Comparison of ENCODE assay signal across 9 cellular contexts in the genomic region with DNA sequence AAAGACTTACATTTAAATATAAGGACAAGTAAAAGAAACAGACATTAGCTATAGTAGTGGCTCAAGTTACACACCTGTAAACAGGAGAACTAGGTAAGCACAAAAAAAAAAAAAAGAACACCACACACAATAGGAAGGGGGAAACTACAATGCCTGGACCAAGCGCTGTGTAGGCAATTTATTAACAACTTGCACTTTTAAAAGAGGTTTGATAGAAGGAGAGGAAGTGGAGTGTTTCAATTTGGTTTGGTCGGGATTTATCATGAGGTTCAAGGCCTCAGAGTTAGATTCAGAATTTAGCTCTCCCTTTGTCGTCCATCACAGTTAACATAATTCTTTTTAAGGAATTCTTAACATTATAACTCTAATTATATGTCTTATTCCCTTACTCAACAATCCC. TPM values are rescaled to one million over a fixed set of nuclear protein-coding genes. Genes with fewer than 3 reads are reported as not detected.
DNase-seq lines count a peak whose midpoint lies in the region; ATAC-seq and TF ChIP-seq lines count a peak whose summit lies in the region.
"Had no signal": no experiment of that assay in that cellular context is flagged by ENCODE, and none has a peak within 500 bp of the region (broad histone marks: within the 10 kb centered on the region; RNA-seq: fewer than 3 reads in every experiment).

No MANE protein-coding gene starts in this region.

- peak overlapping the region; percentile 83 for H3K27ac ChIP-seq in left ventricle myocardium inferior (replicated peaks)
- H3K27ac ChIP-seq in left lung: peak overlapping the region; percentile 45 to 81
- H3K27ac ChIP-seq in upper lobe of right lung: peak overlapping the region; percentile 83

- peaks cover 10% of the 10 kb centered on the region for H3K4me1 Mint-ChIP-seq in activated T-helper 17 cell treated with anti-CD3 and anti-CD28 coated beads, Interleukin-2, amount 50 U/mL, for 72 hours

- TF ChIP-seq CTCF in left ventricle myocardium inferior (IDR thresholded peaks at IDR 0.05; ENCODE audit: borderline replicate concordance): no peak
- no peak for TF ChIP-seq CTCF in left lung (IDR thresholded peaks at IDR 0.05)
- no peak for TF ChIP-seq CTCF in upper lobe of right lung (IDR thresholded peaks at IDR 0.05)

- no peaks in the 10 kb centered on the region for H3K27me3 Mint-ChIP-seq in activated T-helper 17 cell treated with anti-CD3 and anti-CD28 coated beads, Interleukin-2, amount 50 U/mL, for 72 hours

- DNase-seq in left ventricle myocardium inferior: no peak
- DNase-seq in Right ventricle myocardium inferior (ENCODE audit: missing footprints): no peak
- no peak for DNase-seq in left lung
- no peak for DNase-seq in upper lobe of right lung
- DNase-seq in amniotic stem cell (lab: John Stamatoyannopoulos, UW): no peak
- no peak for DNase-seq in nucleus accumbens (lab: John Stamatoyannopoulos, UW)

- H3K9me3 ChIP-seq in left ventricle myocardium inferior (replicated peaks): no peaks in the 10 kb centered on the region
- H3K9me3 ChIP-seq in left lung: no peaks in the 10 kb centered on the region
- no peaks in the 10 kb centered on the region for H3K9me3 ChIP-seq in upper lobe of right lung

- H3K9me3 Mint-ChIP-seq in activated T-helper 17 cell treated with anti-CD3 and anti-CD28 coated beads, Interleukin-2, amount 50 U/mL, for 72 hours: no peaks in the 10 kb centered on the region
- H3K9me3 Mint-ChIP-seq: nephron had no signal

- H3K36me3 ChIP-seq in left ventricle myocardium inferior (no peaks in the 10 kb centered on the region), left lung (no peaks in the 10 kb centered on the region), upper lobe of right lung (peaks cover 7% of the 10 kb centered on the region)

- H3K4me3 Mint-ChIP-seq in activated T-helper 17 cell treated with anti-CD3 and anti-CD28 coated beads, Interleukin-2, amount 50 U/mL, for 72 hours: no peak overlapping the region
- H3K4me3 Mint-ChIP-seq: nephron had no signal

- H3K4me1 ChIP-seq in left ventricle myocardium inferior (peaks cover 30% of the 10 kb centered on the region), left lung (peaks cover 4 to 22% of the 10 kb centered on the region in 2 donors), upper lobe of right lung (peaks cover 14% of the 10 kb centered on the region)

- intact Hi-C loops in left ventricle myocardium inferior (cut with micrococcal nuclease) (no loop called here), Right ventricle myocardium inferior (cut with DNase I) (loop anchor here (5.0 kb wide), 2 partner anchors 49 to 109 kb away; partner anchors contain the start of gene TOMM6), left lung (cut with DNase I) (no loop called here), upper lobe of right lung (cut with DNase I) (no loop called here)

- peaks cover 7% of the 10 kb centered on the region for H3K36me3 Mint-ChIP-seq in activated T-helper 17 cell treated with anti-CD3 and anti-CD28 coated beads, Interleukin-2, amount 50 U/mL, for 72 hours (ENCODE audit: low read depth)

- H3K27ac Mint-ChIP-seq in activated T-helper 17 cell treated with anti-CD3 and anti-CD28 coated beads, Interleukin-2, amount 50 U/mL, for 72 hours: peak overlapping the region; percentile 93

- H3K27me3 ChIP-seq in left ventricle myocardium inferior (ENCODE audit: low read depth) (no peaks in the 10 kb centered on the region), left lung (no peaks in the 10 kb centered on the region), upper lobe of right lung (no peaks in the 10 kb centered on the region)

- no peak for ATAC-seq in Right ventricle myocardium inferior
- no peak for ATAC-seq in activated T-helper 17 cell treated with anti-CD3 and anti-CD28 coated beads, Interleukin-2, amount 50 U/mL, for 72 hours (replicated peaks)
- no peak for ATAC-seq in left lung
- ATAC-seq in upper lobe of right lung: no peak
- no peak for ATAC-seq in HG02938 (IDR thresholded peaks at IDR 0.05; ENCODE audit: unreplicated experiment)

- H3K4me3 ChIP-seq in left ventricle myocardium inferior (peak overlapping the region; percentile 82), left lung (peak overlapping the region; percentile 56 to 57), upper lobe of right lung (peak overlapping the region; percentile 95)

RNA-seq across cellular contexts. Expression of gene USP49, which starts 1.1 kb away (rescaled TPM):
- 0.71 TPM for total RNA-seq in left ventricle myocardium inferior
- total RNA-seq in Right ventricle myocardium inferior: 2.0 TPM
- total RNA-seq in activated T-helper 17 cell treated with anti-CD3 and anti-CD28 coated beads, Interleukin-2, amount 50 U/mL, for 72 hours: 10 to 100 TPM in 1 of 2 donors, 1 to 10 TPM in 1; 8.0 to 12.0 TPM
- total RNA-seq in left lung: 1 to 10 TPM; 3.8 to 4.3 TPM
- 2.7 TPM for total RNA-seq in upper lobe of right lung

RNA-seq across cellular contexts. Expression of gene MED20, which starts 24.7 kb away (rescaled TPM):
- 18.1 TPM for total RNA-seq in left ventricle myocardium inferior
- total RNA-seq in Right ventricle myocardium inferior: 22.9 TPM
- total RNA-seq in activated T-helper 17 cell treated with anti-CD3 and anti-CD28 coated beads, Interleukin-2, amount 50 U/mL, for 72 hours: 10 to 100 TPM; 20.5 to 22.6 TPM
- 10 to 100 TPM; 19.7 to 26.9 TPM for total RNA-seq in left lung
- 18.3 TPM for total RNA-seq in upper lobe of right lung

RNA-seq across cellular contexts. Expression of gene BYSL, which starts 25.0 kb away (rescaled TPM):
- 9.0 TPM for total RNA-seq in left ventricle myocardium inferior
- 9.6 TPM for total RNA-seq in Right ventricle myocardium inferior
- 10 to 100 TPM; 23.3 to 53.1 TPM for total RNA-seq in activated T-helper 17 cell treated with anti-CD3 and anti-CD28 coated beads, Interleukin-2, amount 50 U/mL, for 72 hours
- 10 to 100 TPM; 12.6 to 23.4 TPM for total RNA-seq in left lung
- 11.6 TPM for total RNA-seq in upper lobe of right lung

RNA-seq across cellular contexts. Expression of gene CCND3, which starts 45.3 kb away (rescaled TPM):
- total RNA-seq in left ventricle myocardium inferior (44.5 TPM), Right ventricle myocardium inferior (51.5 TPM), left lung (100 to 1,000 TPM; 148 to 153 TPM), upper lobe of right lung (186 TPM)
- total RNA-seq in activated T-helper 17 cell treated with anti-CD3 and anti-CD28 coated beads, Interleukin-2, amount 50 U/mL, for 72 hours: 100 to 1,000 TPM; 297 to 332 TPM
